Comparison of ENCODE assay signal across 16 cellular contexts in genomic region chr6:32609391-32609730, GRCh38. TPM values are rescaled to one million over a fixed set of nuclear protein-coding genes. Genes with fewer than 3 reads are reported as not detected.
DNase-seq lines count a peak whose midpoint lies in the region; ATAC-seq and TF ChIP-seq lines count a peak whose summit lies in the region.
"Had no signal": no experiment of that assay in that cellular context is flagged by ENCODE, and none has a peak within 500 bp of the region (broad histone marks: within the 10 kb centered on the region; RNA-seq: fewer than 3 reads in every experiment).

No MANE protein-coding gene starts in this region.

- H3K9me3 ChIP-seq in SU-DHL-6 (ENCODE audit: insufficient read depth, low read length) (no peaks in the 10 kb centered on the region), mesenchymal stem cell (ENCODE audit: control insufficient read depth, low read length) (no peaks in the 10 kb centered on the region), tibial nerve (no peaks in the 10 kb centered on the region)
- H3K9me3 ChIP-seq: A549, testis had no signal

- H3K4ac ChIP-seq in mesenchymal stem cell (ENCODE audit: low read depth in 1 of 2, low read length in 2 of 2), result no peak overlapping the region

- H3K36me3 ChIP-seq in SU-DHL-6 (ENCODE audit: low read length), result no peaks in the 10 kb centered on the region
- no peaks in the 10 kb centered on the region for H3K36me3 ChIP-seq in mesenchymal stem cell (ENCODE audit: control insufficient read depth in 1 of 2, insufficient read depth in 2 of 2, low read depth in 1 of 2, low read length in 2 of 2)
- H3K36me3 ChIP-seq in tibial nerve, result no peaks in the 10 kb centered on the region

- no peak for ATAC-seq in activated naive CD8-positive, alpha-beta T cell treated with anti-CD3 and anti-CD28 coated beads, Interleukin-2, amount 50 U/mL, for 24 hours
- ATAC-seq in HG03378 (IDR thresholded peaks at IDR 0.05; ENCODE audit: unreplicated experiment), result no peak
- no peak for ATAC-seq in HG03571 (IDR thresholded peaks at IDR 0.05; ENCODE audit: unreplicated experiment)

- H2AFZ ChIP-seq in SU-DHL-6 (ENCODE audit: low read depth, low read length, severe bottlenecking) (peak overlapping the region; percentile 43), mesenchymal stem cell (ENCODE audit: low read depth, low read length) (no peak overlapping the region)

- H3K4me3 ChIP-seq in SU-DHL-6 (ENCODE audit: insufficient read depth, low read length, poor library complexity, severe bottlenecking) (no peak overlapping the region), mesenchymal stem cell (ENCODE audit: insufficient read depth in 1 of 2, low read depth in 1 of 2, low read length in 2 of 2) (peak overlapping the region in 1 of 2 experiments; percentile 49), tibial nerve (no peak overlapping the region)
- H3K4me3 ChIP-seq: A549, testis had no signal

- no peaks in the 10 kb centered on the region for H4K20me1 ChIP-seq in SU-DHL-6 (ENCODE audit: low read depth, low read length)

- WGBS in mesenchymal stem cell, result 58% methylated on average over 3 of the region's 3 CpGs
- 60 to 85% methylated on average over 2 to 3 of the region's 3 CpGs for WGBS in tibial nerve, 2 donors

- peak overlapping the region; percentile 16 for H3K4me3 Mint-ChIP-seq in activated naive CD8-positive, alpha-beta T cell treated with anti-CD3 and anti-CD28 coated beads for 36 hours
- H3K4me3 Mint-ChIP-seq in activated naive CD8-positive, alpha-beta T cell treated with anti-CD3 and anti-CD28 coated beads, Interleukin-2, amount 50 U/mL, for 24 hours, result no peak overlapping the region
- H3K4me3 Mint-ChIP-seq: dendritic cell treated with granulocyte-macrophage colony-stimulating factor and Interleukin-4, amounts not matched to agents 40 ng/mL and 50 ng/mL, for 4 days; nephron had no signal

- TF ChIP-seq POLR2A in tibial nerve (IDR thresholded peaks at IDR 0.05), result no peak

- peak overlapping the region; percentile 17; the same call in 1 of the 2 replicates for H3K9ac ChIP-seq in SU-DHL-6 (ENCODE audit: low read length)
- H3K9ac ChIP-seq in mesenchymal stem cell (ENCODE audit: low read length), result peak overlapping the region; percentile 70

- H3K27me3 ChIP-seq in SU-DHL-6 (ENCODE audit: low read length) (no peaks in the 10 kb centered on the region), mesenchymal stem cell (ENCODE audit: control insufficient read depth in 1 of 2, insufficient read depth in 1 of 2, low read length in 2 of 2) (no peaks in the 10 kb centered on the region), tibial nerve (no peaks in the 10 kb centered on the region)
- H3K27me3 ChIP-seq: testis had no signal

- no peak overlapping the region for H2BK15ac ChIP-seq in mesenchymal stem cell (ENCODE audit: low read depth, poor library complexity, severe bottlenecking)

- H3K4me1 Mint-ChIP-seq in activated naive CD8-positive, alpha-beta T cell treated with anti-CD3 and anti-CD28 coated beads for 36 hours, result peaks cover 15% of the 10 kb centered on the region
- H3K4me1 Mint-ChIP-seq in activated naive CD8-positive, alpha-beta T cell treated with anti-CD3 and anti-CD28 coated beads, Interleukin-2, amount 50 U/mL, for 24 hours, result peaks cover 34% of the 10 kb centered on the region
- H3K4me1 Mint-ChIP-seq: nephron had no signal

- H3K36me3 Mint-ChIP-seq in activated naive CD8-positive, alpha-beta T cell treated with anti-CD3 and anti-CD28 coated beads for 36 hours, result peaks cover 2% of the 10 kb centered on the region
- H3K36me3 Mint-ChIP-seq in activated naive CD8-positive, alpha-beta T cell treated with anti-CD3 and anti-CD28 coated beads, Interleukin-2, amount 50 U/mL, for 24 hours (ENCODE audit: low read depth), result no peaks in the 10 kb centered on the region

- H3F3A ChIP-seq in SU-DHL-6 (ENCODE audit: insufficient read depth), result no peaks in the 10 kb centered on the region; the same call in 1 of the 2 replicates

- no peak for TF ChIP-seq EP300 in tibial nerve (IDR thresholded peaks at IDR 0.05)

- no peak overlapping the region for H3K23ac ChIP-seq in mesenchymal stem cell (ENCODE audit: low read length in 2 of 2)

- H3K27me3 Mint-ChIP-seq in activated naive CD8-positive, alpha-beta T cell treated with anti-CD3 and anti-CD28 coated beads for 36 hours, result no peaks in the 10 kb centered on the region
- no peaks in the 10 kb centered on the region for H3K27me3 Mint-ChIP-seq in activated naive CD8-positive, alpha-beta T cell treated with anti-CD3 and anti-CD28 coated beads, Interleukin-2, amount 50 U/mL, for 24 hours
- H3K27me3 Mint-ChIP-seq: dendritic cell treated with granulocyte-macrophage colony-stimulating factor and Interleukin-4, amounts not matched to agents 40 ng/mL and 50 ng/mL, for 4 days had no signal

- no peaks in the 10 kb centered on the region for H3K79me2 ChIP-seq in SU-DHL-6 (ENCODE audit: insufficient read depth, low read length)

- no peak overlapping the region for H2AK5ac ChIP-seq in mesenchymal stem cell (ENCODE audit: low read length, severe bottlenecking)

- H3K9me2 ChIP-seq in SU-DHL-6 (replicated peaks; ENCODE audit: insufficient read depth, low read length), result no peaks in the 10 kb centered on the region

- no peak overlapping the region for H4K8ac ChIP-seq in mesenchymal stem cell (ENCODE audit: low read length)

- H3K14ac ChIP-seq in mesenchymal stem cell (ENCODE audit: low read length in 2 of 2), result no peak overlapping the region

- H4K91ac ChIP-seq in mesenchymal stem cell (ENCODE audit: low read length), result no peak overlapping the region

- TF ChIP-seq CTCF in SU-DHL-6 (IDR thresholded peaks at IDR 0.05; ENCODE audit: insufficient read depth, low read length, poor library complexity, severe bottlenecking), result no peak
- no peak for TF ChIP-seq CTCF in tibial nerve (IDR thresholded peaks at IDR 0.05)

- H3K27ac Mint-ChIP-seq in activated naive CD8-positive, alpha-beta T cell treated with anti-CD3 and anti-CD28 coated beads for 36 hours, result no peak overlapping the region
- no peak overlapping the region for H3K27ac Mint-ChIP-seq in activated naive CD8-positive, alpha-beta T cell treated with anti-CD3 and anti-CD28 coated beads, Interleukin-2, amount 50 U/mL, for 24 hours
- H3K27ac Mint-ChIP-seq: dendritic cell treated with granulocyte-macrophage colony-stimulating factor and Interleukin-4, amounts not matched to agents 40 ng/mL and 50 ng/mL, for 4 days; nephron had no signal

- H3K79me1 ChIP-seq in mesenchymal stem cell (replicated peaks; ENCODE audit: low read length, poor library complexity, severe bottlenecking), result no peaks in the 10 kb centered on the region

- H3K4me2 ChIP-seq in SU-DHL-6 (ENCODE audit: low read depth, low read length, poor library complexity, severe bottlenecking) (peak overlapping the region; percentile 50), mesenchymal stem cell (ENCODE audit: low read length, poor library complexity, severe bottlenecking) (no peak overlapping the region)
- H3K4me2 ChIP-seq: A549 had no signal

- no peak for DNase-seq in activated naive CD8-positive, alpha-beta T cell treated with anti-CD3 and anti-CD28 coated beads for 36 hours
- no peak for DNase-seq in activated naive CD8-positive, alpha-beta T cell treated with anti-CD3 and anti-CD28 coated beads, Interleukin-2, amount 50 U/mL, for 24 hours
- DNase-seq in mesenchymal stem cell (no peak), tibial nerve (ENCODE audit: low spot score in 2 of 2) (no peak), DMS79 (lab: John Stamatoyannopoulos, UW) (no peak)
- DNase-seq: NCI-H2107, testis had no signal

- no peak overlapping the region for H2BK120ac ChIP-seq in mesenchymal stem cell (ENCODE audit: low read depth, low read length)

- H2BK12ac ChIP-seq in mesenchymal stem cell (ENCODE audit: low read length in 2 of 2), result no peak overlapping the region

- H3K27ac ChIP-seq in SU-DHL-6 (ENCODE audit: low read depth, low read length) (no peak overlapping the region), mesenchymal stem cell (ENCODE audit: low read length, poor library complexity, severe bottlenecking) (no peak overlapping the region), tibial nerve (peak overlapping the region in 3 of 4 donors; percentile 54 to 80 (median 73))
- H3K27ac ChIP-seq: A549, HL-60, SK-N-MC, VCaP had no signal

- no peak overlapping the region for H3K18ac ChIP-seq in mesenchymal stem cell (ENCODE audit: low read depth in 1 of 2, low read length in 2 of 2)

- no peak overlapping the region for H2BK5ac ChIP-seq in mesenchymal stem cell (ENCODE audit: low read depth, low read length, poor library complexity, severe bottlenecking)

- H3K4me1 ChIP-seq in mesenchymal stem cell (ENCODE audit: control insufficient read depth, insufficient read depth, low read depth, low read length) (no peaks in the 10 kb centered on the region), tibial nerve (no peaks in the 10 kb centered on the region)
- H3K4me1 ChIP-seq: A549, testis had no signal

- H3K9me3 Mint-ChIP-seq in activated naive CD8-positive, alpha-beta T cell treated with anti-CD3 and anti-CD28 coated beads for 36 hours, result peaks cover 2% of the 10 kb centered on the region
- H3K9me3 Mint-ChIP-seq in activated naive CD8-positive, alpha-beta T cell treated with anti-CD3 and anti-CD28 coated beads, Interleukin-2, amount 50 U/mL, for 24 hours, result no peaks in the 10 kb centered on the region
- H3K9me3 Mint-ChIP-seq: dendritic cell treated with granulocyte-macrophage colony-stimulating factor and Interleukin-4, amounts not matched to agents 40 ng/mL and 50 ng/mL, for 4 days; nephron had no signal

RNA-seq across cellular contexts. Expression of gene HLA-DRB1, which starts 19.7 kb away (rescaled TPM):
- 1 to 10 TPM; 4.2 to 5.1 TPM for total RNA-seq in activated naive CD8-positive, alpha-beta T cell treated with anti-CD3 and anti-CD28 coated beads for 36 hours
- not detected for polyA plus RNA-seq in mesenchymal stem cell (2013, experiment 1 of 2)
- polyA plus RNA-seq in mesenchymal stem cell (2013, experiment 2 of 2), result not detected
- total RNA-seq in tibial nerve, result 10 to 100 TPM; 40.2 to 94.8 (median 64.3) TPM
- polyA plus RNA-seq: A549 had no signal

RNA-seq across cellular contexts. Expression of gene HLA-DQA1, which starts 27.8 kb away (rescaled TPM):
- total RNA-seq in activated naive CD8-positive, alpha-beta T cell treated with anti-CD3 and anti-CD28 coated beads for 36 hours, result 1 to 10 TPM; 4.4 to 5.3 TPM
- not detected for polyA plus RNA-seq in mesenchymal stem cell (2013, experiment 1 of 2)
- polyA plus RNA-seq in mesenchymal stem cell (2013, experiment 2 of 2), result not detected
- 10 to 100 TPM in 1 of 4 donors, 1 to 10 TPM in 2, under 1 TPM in 1; 0.30 to 17.2 (median 9.2) TPM for total RNA-seq in tibial nerve
- polyA plus RNA-seq: A549 had no signal

RNA-seq across cellular contexts. Expression of gene HLA-DQB1, which starts 57.1 kb away (rescaled TPM):
- total RNA-seq in activated naive CD8-positive, alpha-beta T cell treated with anti-CD3 and anti-CD28 coated beads for 36 hours, result 10 to 100 TPM; 13.9 to 17.5 TPM
- not detected for polyA plus RNA-seq in mesenchymal stem cell (2013, experiment 1 of 2)
- polyA plus RNA-seq in mesenchymal stem cell (2013, experiment 2 of 2), result not detected
- total RNA-seq in tibial nerve, result 10 to 100 TPM in 1 of 4 donors, 1 to 10 TPM in 2, under 1 TPM in 1; 0.90 to 12.0 (median 3.0) TPM
- polyA plus RNA-seq: A549 had no signal

Comparison
In these comparisons a context has a peak if more than half of its experiments do, and no peak if none do; other contexts are left out.
1. H3K27ac ChIP-seq: peak in tibial nerve (3 of 4); none in SU-DHL-6 (single experiment) and mesenchymal stem cell (single experiment).
2. RNA of gene HLA-DRB1, which starts 19.7 kb away (total RNA-seq): 40.2 to 94.8 TPM in tibial nerve; 4.2 to 5.1 TPM in activated naive CD8-positive, alpha-beta T cell treated with anti-CD3 and anti-CD28 coated beads for 36 hours; every median in the first group is over 4 times any median in the second.